9 cellular contexts compared by ENCODE assay signal in genomic region chr9:104774831-104775573, GRCh38. TPM values are rescaled to one million over a fixed set of nuclear protein-coding genes. Genes with fewer than 3 reads are reported as not detected.
DNase-seq lines count a peak whose midpoint lies in the region; ATAC-seq, FAIRE-seq and TF ChIP-seq lines count a peak whose summit lies in the region.
"Had no signal": no experiment of that assay in that cellular context is flagged by ENCODE, and none has a peak within 500 bp of the region (broad histone marks: within the 10 kb centered on the region; RNA-seq: fewer than 3 reads in every experiment).

No MANE protein-coding gene starts in this region.

- peak; percentile 51; the same call in 1 of the 2 replicates for TF ChIP-seq POLR2A in GM12891 (IDR thresholded peaks at IDR 0.05; ENCODE audit: low read depth, low read length)

- no peaks in the 10 kb centered on the region for H3K9me3 ChIP-seq in right atrium auricular region
- H3K9me3 ChIP-seq: body of pancreas had no signal

- H3K36me3 ChIP-seq in right atrium auricular region = peaks cover 8% of the 10 kb centered on the region

- H3K27me3 ChIP-seq in right atrium auricular region = no peaks in the 10 kb centered on the region
- H3K27me3 ChIP-seq: body of pancreas had no signal

- peak; percentile 89 for ATAC-seq in GM21528 (IDR thresholded peaks at IDR 0.05; ENCODE audit: low FRiP score, unreplicated experiment)
- peak; percentile 84 for ATAC-seq in HG03571 (IDR thresholded peaks at IDR 0.05; ENCODE audit: unreplicated experiment)
- ATAC-seq: body of pancreas had no signal

- DNase-seq in GM12891 (ENCODE audit: insufficient read length, low spot score) (no peak), right atrium auricular region (ENCODE audit: low spot score) (no peak), G401 (ENCODE audit: low spot score) (no peak), COR-L47 (lab: John Stamatoyannopoulos, UW) (no peak), NCI-H524 (lab: John Stamatoyannopoulos, UW) (no peak), urothelium cell line (ENCODE audit: low spot score) (no peak)

- H3K27ac ChIP-seq in right atrium auricular region = peak overlapping the region; percentile 59 to 88

- H3K4me1 ChIP-seq in right atrium auricular region = peaks cover 0 to 34% of the 10 kb centered on the region in 2 donors

- TF ChIP-seq CTCF in right atrium auricular region (IDR thresholded peaks at IDR 0.05) = no peak

- no peak overlapping the region for H3K4me3 ChIP-seq in right atrium auricular region
- H3K4me3 ChIP-seq: body of pancreas had no signal

- peak; percentile 75 for FAIRE-seq in GM12891 (lab: Jason Lieb, UNC)
- no peak for FAIRE-seq in urothelium cell line (lab: Jason Lieb, UNC)

- in situ Hi-C loops in G401 (cut with HindIII; ENCODE audit: low sequenced_read_pairs) = no loop called here

TF ChIP-seq in GM12891, 5 proteins besides CTCF, POLR2A, EP300 and RAD21:
- peak; percentile 40; the same call in 1 of the 2 replicates for TF ChIP-seq TAF1 (IDR thresholded peaks at IDR 0.05; ENCODE audit: low read depth, low read length)
- peak; percentile 55; the same call in 1 of the 2 replicates for TF ChIP-seq POLR2AphosphoS5 (IDR thresholded peaks at IDR 0.05; ENCODE audit: low read depth, low read length)
- no peak for TF ChIP-seq PAX5 (IDR thresholded peaks at IDR 0.05; ENCODE audit: insufficient read depth, low read length, severe bottlenecking)
- TF ChIP-seq SPI1 (IDR thresholded peaks at IDR 0.05; ENCODE audit: low read depth, low read length) = peak; percentile 99
- TF ChIP-seq POU2F2 (IDR thresholded peaks at IDR 0.05; ENCODE audit: low read depth, low read length) = 0 out of 2 replicates have a peak, but pooled peaks have one; percentile 44

RNA-seq across cellular contexts. Expression of gene NIPSNAP3B, which starts 11.1 kb away (rescaled TPM):
- polyA plus RNA-seq in GM12891 (2012; ENCODE audit: low read depth, missing spikeins) = 0.89 TPM
- 10 to 100 TPM; 10.2 to 23.1 TPM for total RNA-seq in right atrium auricular region
- total RNA-seq in G401 (2014; rRNA removed; shearing (Covaris generic)) = 0.61 and 2.6 TPM in 2 replicates

RNA-seq across cellular contexts. Expression of gene NIPSNAP3A, which starts 27.5 kb away (rescaled TPM):
- 14.6 TPM for polyA plus RNA-seq in GM12891 (2012; ENCODE audit: low read depth, missing spikeins)
- 10 to 100 TPM in 1 of 2 donors, 1 to 10 TPM in 1; 8.3 to 20.6 TPM for total RNA-seq in right atrium auricular region
- 29.0 and 40.2 TPM in 2 replicates for total RNA-seq in G401 (2014; rRNA removed; shearing (Covaris generic))
